Comparison of ENCODE assay signal across 22 cellular contexts in the genomic region with DNA sequence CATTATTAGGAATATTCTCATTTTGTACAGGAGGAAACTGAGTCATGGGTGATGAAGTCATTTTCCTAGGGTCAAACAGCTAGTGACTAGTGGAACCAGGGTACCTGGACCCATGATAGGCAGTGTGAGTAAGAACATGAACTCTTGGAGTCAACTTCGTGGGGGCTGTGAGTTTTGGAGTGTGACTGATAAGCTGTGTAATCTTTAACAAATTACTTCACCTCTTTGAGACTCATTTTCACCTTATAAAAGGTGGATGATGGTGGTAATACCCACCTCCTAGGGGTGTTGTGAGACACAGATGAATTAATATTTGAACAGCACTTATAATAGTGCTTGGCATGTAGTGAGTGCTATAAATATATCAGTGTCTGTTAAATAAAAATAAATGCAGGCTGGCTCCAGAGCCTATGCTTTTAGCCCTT. TPM values are rescaled to one million over a fixed set of nuclear protein-coding genes. Genes with fewer than 3 reads are reported as not detected.
DNase-seq lines count a peak whose midpoint lies in the region; ATAC-seq, FAIRE-seq and TF ChIP-seq lines count a peak whose summit lies in the region.
"Had no signal": no experiment of that assay in that cellular context is flagged by ENCODE, and none has a peak within 500 bp of the region (broad histone marks: within the 10 kb centered on the region; RNA-seq: fewer than 3 reads in every experiment).

No MANE protein-coding gene starts in this region.

- H3K9me3 ChIP-seq in liver (ENCODE audit: control insufficient read depth in 4 of 4, low read length in 3 of 4) (no peaks in the 10 kb centered on the region), right lobe of liver (no peaks in the 10 kb centered on the region), heart left ventricle (no peaks in the 10 kb centered on the region)
- H3K9me3 ChIP-seq: vagina had no signal

- H3K4me1 ChIP-seq in liver (ENCODE audit: control insufficient read depth in 4 of 4, insufficient read depth in 4 of 4, low read length in 3 of 4) (peaks cover 0 to 1% (median 0%) of the 10 kb centered on the region in 4 donors), right lobe of liver (no peaks in the 10 kb centered on the region), heart left ventricle (peaks cover 0 to 77% (median 39%) of the 10 kb centered on the region in 12 donors)

- TF ChIP-seq POLR2A in right lobe of liver (IDR thresholded peaks at IDR 0.05) (no peak), heart left ventricle (IDR thresholded peaks at IDR 0.05) (no peak)

- ATAC-seq in right lobe of liver (no peak), heart left ventricle (peak; percentile 80 to 85 (median 84))
- ATAC-seq: effector memory CD8-positive, alpha-beta T cell had no signal

- TF ChIP-seq RAD21 in liver (IDR thresholded peaks at IDR 0.05), result no peak

- H3K4me3 ChIP-seq in liver (ENCODE audit: low read depth in 1 of 3, low read length in 3 of 3) (no peak overlapping the region), right lobe of liver (no peak overlapping the region), heart left ventricle (no peak overlapping the region)
- H3K4me3 ChIP-seq: vagina had no signal

- peak overlapping the region; percentile 18 to 19 for H3K27ac ChIP-seq in liver (ENCODE audit: low read depth in 1 of 2, low read length in 2 of 2)
- H3K27ac ChIP-seq in right lobe of liver, result no peak overlapping the region
- peak overlapping the region; percentile 48 to 93 (median 76) for H3K27ac ChIP-seq in heart left ventricle
- H3K27ac ChIP-seq: vagina had no signal

- H3K36me3 ChIP-seq in liver (ENCODE audit: control insufficient read depth in 4 of 4, insufficient read depth in 3 of 4, low read depth in 1 of 4, low read length in 3 of 4) (no peaks in the 10 kb centered on the region), right lobe of liver (no peaks in the 10 kb centered on the region), heart left ventricle (no peaks in the 10 kb centered on the region)
- H3K36me3 ChIP-seq: vagina had no signal

- TF ChIP-seq CTCF in liver (IDR thresholded peaks at IDR 0.05; ENCODE audit: low read depth, low read length, missing input control) (no peak), right lobe of liver (IDR thresholded peaks at IDR 0.05) (no peak), heart left ventricle (IDR thresholded peaks at IDR 0.05) (no peak), mesothelial cell of epicardium (IDR thresholded peaks at IDR 0.05; ENCODE audit: unreplicated experiment) (no peak)

- intact Hi-C loops in right lobe of liver (cut with DNase I), result no loop called here
- intact Hi-C loops in heart left ventricle (cut with DNase I), result no loop called here

- no peak overlapping the region for H3K4me3 Mint-ChIP-seq in mesothelial cell of epicardium
- H3K4me3 Mint-ChIP-seq: effector memory CD8-positive, alpha-beta T cell had no signal

- H3K9ac ChIP-seq in liver (ENCODE audit: low read depth in 1 of 2, low read length in 2 of 2), result no peak overlapping the region

- FAIRE-seq in frontal cortex (lab: Jason Lieb, UNC), result no peak
- FAIRE-seq: A204.1, H54, HTR-8/SVneo had no signal

- no peaks in the 10 kb centered on the region for H3K9me3 Mint-ChIP-seq in mesothelial cell of epicardium

- no peak for DNase-seq in right lobe of liver
- no peak for DNase-seq in heart left ventricle
- DNase-seq in mesothelial cell of epicardium (ENCODE audit: low spot score in 2 of 2, unreplicated experiment in 2 of 2), result no peak
- DNase-seq in AG08396 (ENCODE audit: low spot score), result no peak
- DNase-seq in germinal center (ENCODE audit: low spot score), result no peak
- no peak for DNase-seq in frontal cortex (ENCODE audit: low spot score in 2 of 2)
- no peak for DNase-seq in activated effector memory CD4-positive, alpha-beta T cell treated with Interleukin-2 at 50 U/mL for 16 hours
- DNase-seq: activated naive CD4-positive, alpha-beta T cell treated with anti-CD3 and anti-CD28 coated beads, Interleukin-2, amount 50 U/mL, for 16 hours; activated T-cell treated with anti-CD3 and anti-CD28 coated beads, Interleukin-2, amount 50 U/mL, for 48 hours; anterior cingulate cortex; effector memory CD8-positive, alpha-beta T cell; Karpas-422; SHP77; stimulated activated CD4-positive, alpha-beta T cell treated with anti-CD3 and anti-CD28 coated beads, Interleukin-12 subunit alpha, Interleukin-12 subunit beta, amount 100 ng/mL, for 4 hours; stimulated activated CD8-positive, alpha-beta memory T cell treated with anti-CD3 and anti-CD28 coated beads, Interleukin-4, amount 100 ng/mL, for 48 hours; SW 1271 had no signal

- 21% methylated on average over 1 of the region's 1 CpG for WGBS in liver
- WGBS in right lobe of liver (ENCODE audit: insufficient coverage, low coverage, low lambda C conversion rate, missing lambda C conversion rate), result 8% methylated on average over 1 of the region's 1 CpG
- 28 to 45% (median 31%) methylated on average over 1 of the region's 1 CpG for WGBS in heart left ventricle, 4 donors

- H3K4me1 Mint-ChIP-seq in mesothelial cell of epicardium, result peaks cover 50% of the 10 kb centered on the region

- peaks cover 4% of the 10 kb centered on the region for H3K36me3 Mint-ChIP-seq in mesothelial cell of epicardium

- peak overlapping the region; percentile 8 for H3K27ac Mint-ChIP-seq in mesothelial cell of epicardium
- H3K27ac Mint-ChIP-seq: effector memory CD8-positive, alpha-beta T cell had no signal

- H3K27me3 ChIP-seq in liver (ENCODE audit: control insufficient read depth in 4 of 4, insufficient read depth in 4 of 4, low read length in 3 of 4) (peaks cover 0 to 3% (median under 1%) of the 10 kb centered on the region in 4 donors), right lobe of liver (peaks cover 0 to 2% of the 10 kb centered on the region in 2 donors), heart left ventricle (no peaks in the 10 kb centered on the region)
- H3K27me3 ChIP-seq: vagina had no signal

- no peaks in the 10 kb centered on the region for H3K27me3 Mint-ChIP-seq in mesothelial cell of epicardium (ENCODE audit: low read depth)

TF ChIP-seq in liver, 16 proteins besides CTCF, POLR2A, EP300 and RAD21 (continues in another document):
- TF ChIP-seq HNF4A (conservative IDR thresholded peaks at IDR 0.05), result no peak
- TF ChIP-seq, protein P1, sequence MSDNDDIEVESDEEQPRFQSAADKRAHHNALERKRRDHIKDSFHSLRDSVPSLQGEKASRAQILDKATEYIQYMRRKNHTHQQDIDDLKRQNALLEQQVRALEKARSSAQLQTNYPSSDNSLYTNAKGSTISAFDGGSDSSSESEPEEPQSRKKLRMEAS (IDR thresholded peaks at IDR 0.05), result no peak
- TF ChIP-seq SP1 (IDR thresholded peaks at IDR 0.05), result no peak
- no peak for TF ChIP-seq FOXA1 (IDR thresholded peaks at IDR 0.05)
- no peak for TF ChIP-seq YY1 (IDR thresholded peaks at IDR 0.05)
- TF ChIP-seq HNF4G (IDR thresholded peaks at IDR 0.05), result no peak
- no peak for TF ChIP-seq TAF1 (conservative IDR thresholded peaks at IDR 0.05)
- TF ChIP-seq NR2F2 (IDR thresholded peaks at IDR 0.05), result no peak
- TF ChIP-seq, protein P2, sequence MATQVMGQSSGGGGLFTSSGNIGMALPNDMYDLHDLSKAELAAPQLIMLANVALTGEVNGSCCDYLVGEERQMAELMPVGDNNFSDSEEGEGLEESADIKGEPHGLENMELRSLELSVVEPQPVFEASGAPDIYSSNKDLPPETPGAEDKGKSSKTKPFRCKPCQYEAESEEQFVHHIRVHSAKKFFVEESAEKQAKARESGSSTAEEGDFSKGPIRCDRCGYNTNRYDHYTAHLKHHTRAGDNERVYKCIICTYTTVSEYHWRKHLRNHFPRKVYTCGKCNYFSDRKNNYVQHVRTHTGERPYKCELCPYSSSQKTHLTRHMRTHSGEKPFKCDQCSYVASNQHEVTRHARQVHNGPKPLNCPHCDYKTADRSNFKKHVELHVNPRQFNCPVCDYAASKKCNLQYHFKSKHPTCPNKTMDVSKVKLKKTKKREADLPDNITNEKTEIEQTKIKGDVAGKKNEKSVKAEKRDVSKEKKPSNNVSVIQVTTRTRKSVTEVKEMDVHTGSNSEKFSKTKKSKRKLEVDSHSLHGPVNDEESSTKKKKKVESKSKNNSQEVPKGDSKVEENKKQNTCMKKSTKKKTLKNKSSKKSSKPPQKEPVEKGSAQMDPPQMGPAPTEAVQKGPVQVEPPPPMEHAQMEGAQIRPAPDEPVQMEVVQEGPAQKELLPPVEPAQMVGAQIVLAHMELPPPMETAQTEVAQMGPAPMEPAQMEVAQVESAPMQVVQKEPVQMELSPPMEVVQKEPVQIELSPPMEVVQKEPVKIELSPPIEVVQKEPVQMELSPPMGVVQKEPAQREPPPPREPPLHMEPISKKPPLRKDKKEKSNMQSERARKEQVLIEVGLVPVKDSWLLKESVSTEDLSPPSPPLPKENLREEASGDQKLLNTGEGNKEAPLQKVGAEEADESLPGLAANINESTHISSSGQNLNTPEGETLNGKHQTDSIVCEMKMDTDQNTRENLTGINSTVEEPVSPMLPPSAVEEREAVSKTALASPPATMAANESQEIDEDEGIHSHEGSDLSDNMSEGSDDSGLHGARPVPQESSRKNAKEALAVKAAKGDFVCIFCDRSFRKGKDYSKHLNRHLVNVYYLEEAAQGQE (IDR thresholded peaks at IDR 0.05), result no peak
- TF ChIP-seq GABPA (IDR thresholded peaks at IDR 0.05 in 1 of 2, conservative IDR thresholded peaks at IDR 0.05 in 1 of 2), result no peak
- TF ChIP-seq JUND (IDR thresholded peaks at IDR 0.05), result no peak
- TF ChIP-seq RXRA (IDR thresholded peaks at IDR 0.05), result no peak
- TF ChIP-seq FOXA2 (IDR thresholded peaks at IDR 0.05), result no peak
- TF ChIP-seq, protein P3, sequence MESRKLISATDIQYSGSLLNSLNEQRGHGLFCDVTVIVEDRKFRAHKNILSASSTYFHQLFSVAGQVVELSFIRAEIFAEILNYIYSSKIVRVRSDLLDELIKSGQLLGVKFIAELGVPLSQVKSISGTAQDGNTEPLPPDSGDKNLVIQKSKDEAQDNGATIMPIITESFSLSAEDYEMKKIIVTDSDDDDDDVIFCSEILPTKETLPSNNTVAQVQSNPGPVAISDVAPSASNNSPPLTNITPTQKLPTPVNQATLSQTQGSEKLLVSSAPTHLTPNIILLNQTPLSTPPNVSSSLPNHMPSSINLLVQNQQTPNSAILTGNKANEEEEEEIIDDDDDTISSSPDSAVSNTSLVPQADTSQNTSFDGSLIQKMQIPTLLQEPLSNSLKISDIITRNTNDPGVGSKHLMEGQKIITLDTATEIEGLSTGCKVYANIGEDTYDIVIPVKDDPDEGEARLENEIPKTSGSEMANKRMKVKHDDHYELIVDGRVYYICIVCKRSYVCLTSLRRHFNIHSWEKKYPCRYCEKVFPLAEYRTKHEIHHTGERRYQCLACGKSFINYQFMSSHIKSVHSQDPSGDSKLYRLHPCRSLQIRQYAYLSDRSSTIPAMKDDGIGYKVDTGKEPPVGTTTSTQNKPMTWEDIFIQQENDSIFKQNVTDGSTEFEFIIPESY (IDR thresholded peaks at IDR 0.05), result no peak

RNA-seq across cellular contexts. Expression of a gene that starts 9.1 kb away (rescaled TPM):
- 1 to 10 TPM; 1.8 to 4.5 TPM for total RNA-seq in liver
- polyA plus RNA-seq in liver, result 1 to 10 TPM; 1.0 to 4.3 TPM
- total RNA-seq in right lobe of liver, result 1 to 10 TPM in 4 of 6 experiments, under 1 TPM in 2; 0.74 to 4.4 (median 1.7) TPM
- 10 to 100 TPM in 6 of 9 donors, 1 to 10 TPM in 3; 4.9 to 23.2 (median 10.9) TPM for total RNA-seq in heart left ventricle
- polyA plus RNA-seq in heart left ventricle, result 1 to 10 TPM; 2.8 to 3.1 TPM
- total RNA-seq in mesothelial cell of epicardium, result 52.0 to 58.3 TPM (median 54.3 TPM) in 3 replicates
- 49.3 TPM for total RNA-seq in frontal cortex
- total RNA-seq: activated CD8-positive, alpha-beta memory T cell treated with anti-CD3 and anti-CD28 coated beads for 36 hours had no signal

Comparison
In these comparisons a context has a peak if more than half of its experiments do, and no peak if none do; other contexts are left out.
1. H3K27ac ChIP-seq: peak in liver (2 of 2) and heart left ventricle (12 of 12); none in right lobe of liver (0 of 3).
2. ATAC-seq: peak in heart left ventricle (4 of 4); none in right lobe of liver (0 of 4).